In genomic region chr11:8107642-8108041, GRCh38 we compare ENCODE assay signal across 22 cellular contexts. TPM values are rescaled to one million over a fixed set of nuclear protein-coding genes. Genes with fewer than 3 reads are reported as not detected.
A peak's percentile ranks its signal among the peaks of the same experiment; 100 is the strongest.
DNase-seq lines count a peak whose midpoint lies in the region; ATAC-seq and TF ChIP-seq lines count a peak whose summit lies in the region.
"Had no signal": no experiment of that assay in that cellular context is flagged by ENCODE, and none has a peak within 500 bp of the region (broad histone marks: within the 10 kb centered on the region; RNA-seq: fewer than 3 reads in every experiment).

No MANE protein-coding gene starts in this region.

- no peaks in the 10 kb centered on the region for H3K9me3 Mint-ChIP-seq in endothelial cell (ENCODE audit: unreplicated experiment)
- H3K9me3 Mint-ChIP-seq in activated T-cell treated with anti-CD3 and anti-CD28 coated beads, Interleukin-2, amount 50 U/mL, for 4 hours, result no peaks in the 10 kb centered on the region
- H3K9me3 Mint-ChIP-seq: CD14-positive monocyte; CD4-positive, alpha-beta T cell; CD8-positive, alpha-beta memory T cell; HFFc6 had no signal

- H3K4me1 ChIP-seq in gastrocnemius medialis (peaks cover 35 to 44% of the 10 kb centered on the region in 2 donors), trophoblast cell (ENCODE audit: control insufficient read depth in 1 of 2, insufficient read depth in 2 of 2, low read length in 2 of 2) (no peaks in the 10 kb centered on the region)
- H3K4me1 ChIP-seq: A549; BE2C; BLaER1 treated with 17β-estradiol and CSF1 and Interleukin-3, amounts not matched to agents 10 nM and 100 nM; HAP-1 had no signal

- H3K9me3 ChIP-seq in gastrocnemius medialis (no peaks in the 10 kb centered on the region), trophoblast cell (ENCODE audit: insufficient read depth, low read depth, low read length) (no peaks in the 10 kb centered on the region)
- H3K9me3 ChIP-seq: A549; BE2C; BLaER1 treated with 17β-estradiol and CSF1 and Interleukin-3, amounts not matched to agents 10 nM and 100 nM; HAP-1 had no signal

- no peak overlapping the region for H3K18ac ChIP-seq in trophoblast cell (ENCODE audit: low read length)

- peak overlapping the region; percentile 32 for H3K27ac ChIP-seq in angular gyrus (ENCODE audit: low read depth, low read length)
- H3K27ac ChIP-seq in gastrocnemius medialis, result peak overlapping the region; percentile 5 to 70 (median 63)
- no peak overlapping the region for H3K27ac ChIP-seq in trophoblast cell (ENCODE audit: low read depth, low read length)
- H3K27ac ChIP-seq: A549; BLaER1 treated with 17β-estradiol and CSF1 and Interleukin-3, amounts not matched to agents 10 nM and 100 nM had no signal

- no peaks in the 10 kb centered on the region for H3K79me1 ChIP-seq in trophoblast cell (ENCODE audit: low read length)

- no CpG with 5 or more reads among the region's 5 CpGs for WGBS in trophoblast cell (ENCODE audit: extremely low coverage, insufficient coverage, insufficient read length)

- H2BK12ac ChIP-seq in trophoblast cell (ENCODE audit: low read length), result no peak overlapping the region

- intact Hi-C loops in gastrocnemius medialis (cut with DNase I; ENCODE audit: low total_unique reads), result no loop called here

- no peaks in the 10 kb centered on the region for H3K27me3 Mint-ChIP-seq in endothelial cell (ENCODE audit: unreplicated experiment)
- no peaks in the 10 kb centered on the region for H3K27me3 Mint-ChIP-seq in activated T-cell treated with anti-CD3 and anti-CD28 coated beads, Interleukin-2, amount 50 U/mL, for 4 hours (ENCODE audit: low read depth)
- H3K27me3 Mint-ChIP-seq: CD4-positive, alpha-beta T cell; CD8-positive, alpha-beta memory T cell had no signal

- H2BK5ac ChIP-seq in trophoblast cell (ENCODE audit: low read depth, low read length, poor library complexity), result no peak overlapping the region

- H3K27ac Mint-ChIP-seq in endothelial cell (ENCODE audit: unreplicated experiment), result peak overlapping the region; percentile 68
- H3K27ac Mint-ChIP-seq: CD14-positive monocyte; CD4-positive, alpha-beta T cell; HFFc6 had no signal

- H3K4me1 Mint-ChIP-seq in endothelial cell (ENCODE audit: unreplicated experiment), result peaks cover 9% of the 10 kb centered on the region
- no peaks in the 10 kb centered on the region for H3K4me1 Mint-ChIP-seq in activated T-cell treated with anti-CD3 and anti-CD28 coated beads, Interleukin-2, amount 50 U/mL, for 4 hours (ENCODE audit: low read depth)
- H3K4me1 Mint-ChIP-seq: CD14-positive monocyte; CD8-positive, alpha-beta memory T cell had no signal

- H3K79me2 ChIP-seq in trophoblast cell (ENCODE audit: control insufficient read depth, insufficient read depth, low read length, poor library complexity), result no peaks in the 10 kb centered on the region

- H3K4ac ChIP-seq in trophoblast cell (ENCODE audit: low read depth, low read length), result no peak overlapping the region

- peak overlapping the region in 1 of 4 donors; percentile 2 for H3K4me3 ChIP-seq in gastrocnemius medialis
- no peak overlapping the region for H3K4me3 ChIP-seq in trophoblast cell (ENCODE audit: low read depth, low read length)
- H3K4me3 ChIP-seq: A549; BLaER1 treated with 17β-estradiol and CSF1 and Interleukin-3, amounts not matched to agents 10 nM and 100 nM; HAP-1 had no signal

- H4K8ac ChIP-seq in trophoblast cell (ENCODE audit: low read depth, low read length), result no peak overlapping the region

- H3K4me2 ChIP-seq in trophoblast cell (ENCODE audit: low read length), result no peak overlapping the region
- H3K4me2 ChIP-seq: A549; BLaER1 treated with 17β-estradiol and CSF1 and Interleukin-3, amounts not matched to agents 10 nM and 100 nM had no signal

- in situ Hi-C loops in gastrocnemius medialis (cut with MboI; ENCODE audit: low sequenced_read_pairs in 4 of 4), result loop anchor here in 2 of 4 donors (10.0 kb wide), 2 partner anchors 73 to 213 kb away; no protein-coding TSS in a partner anchor

- no peaks in the 10 kb centered on the region for H3K27me3 ChIP-seq in gastrocnemius medialis
- no peaks in the 10 kb centered on the region for H3K27me3 ChIP-seq in trophoblast cell (ENCODE audit: insufficient read depth, low read length)
- H3K27me3 ChIP-seq: BE2C; BLaER1 treated with 17β-estradiol and CSF1 and Interleukin-3, amounts not matched to agents 10 nM and 100 nM had no signal

- H3K14ac ChIP-seq in trophoblast cell (ENCODE audit: low read length), result no peak overlapping the region

- no peak overlapping the region for H3K23ac ChIP-seq in trophoblast cell (ENCODE audit: low read length)

- no peaks in the 10 kb centered on the region for H3K36me3 ChIP-seq in gastrocnemius medialis
- H3K36me3 ChIP-seq in trophoblast cell (ENCODE audit: control insufficient read depth in 1 of 2, insufficient read depth in 2 of 2, low read length in 2 of 2), result peaks cover 0 to 3% of the 10 kb centered on the region in 2 experiments

- H2BK120ac ChIP-seq in trophoblast cell (ENCODE audit: insufficient read depth, low read length, poor library complexity), result no peak overlapping the region

- ATAC-seq in gastrocnemius medialis, result peak; percentile 79 to 86
- no peak for ATAC-seq in activated T-cell treated with anti-CD3 and anti-CD28 coated beads, Interleukin-2, amount 50 U/mL, for 4 hours
- ATAC-seq: A549 had no signal

- no peak overlapping the region for H4K91ac ChIP-seq in trophoblast cell (ENCODE audit: low read depth, low read length)

- no peak overlapping the region for H2AK5ac ChIP-seq in trophoblast cell (ENCODE audit: low read length)

- H4K12ac ChIP-seq in trophoblast cell (ENCODE audit: low read depth, low read length), result no peak overlapping the region

- no peak overlapping the region for H3K4me3 Mint-ChIP-seq in endothelial cell (ENCODE audit: unreplicated experiment)
- H3K4me3 Mint-ChIP-seq in activated T-cell treated with anti-CD3 and anti-CD28 coated beads, Interleukin-2, amount 50 U/mL, for 4 hours, result no peak overlapping the region
- H3K4me3 Mint-ChIP-seq: CD14-positive monocyte; CD4-positive, alpha-beta T cell; CD8-positive, alpha-beta memory T cell; HFFc6 had no signal

- H3K9ac ChIP-seq in trophoblast cell (ENCODE audit: low read length), result no peak overlapping the region
- H3K9ac ChIP-seq: BLaER1 treated with 17β-estradiol and CSF1 and Interleukin-3, amounts not matched to agents 10 nM and 100 nM had no signal

- no peaks in the 10 kb centered on the region for H3K36me3 Mint-ChIP-seq in endothelial cell (ENCODE audit: low read depth, unreplicated experiment)
- H3K36me3 Mint-ChIP-seq in activated T-cell treated with anti-CD3 and anti-CD28 coated beads, Interleukin-2, amount 50 U/mL, for 4 hours (ENCODE audit: insufficient read depth), result peaks cover 13% of the 10 kb centered on the region
- H3K36me3 Mint-ChIP-seq: CD14-positive monocyte had no signal

- DNase-seq in endothelial cell (ENCODE audit: low spot score), result no peak
- DNase-seq in gastrocnemius medialis, result peak; percentile 48 to 67
- no peak for DNase-seq in trophoblast cell
- no peak for DNase-seq in activated T-cell treated with anti-CD3 and anti-CD28 coated beads, Interleukin-2, amount 50 U/mL, for 4 hours
- DNase-seq in GM03348 (ENCODE audit: low spot score), result no peak
- DNase-seq: 8988T; ACHN; AML-193; BE2C; CD4-positive, alpha-beta T cell; CD8-positive, alpha-beta memory T cell; DMS 273 treated with DMSO at 0.1 percent for 48 hours; DMS79; EL; GDM1; GOT3; HFFc6 had no signal

- TF ChIP-seq CTCF in endothelial cell (IDR thresholded peaks at IDR 0.05; ENCODE audit: unreplicated experiment), result no peak
- TF ChIP-seq CTCF in gastrocnemius medialis (IDR thresholded peaks at IDR 0.05 in 4 of 5, conservative IDR thresholded peaks at IDR 0.05 in 1 of 5), result no peak

- no peak overlapping the region for H2AFZ ChIP-seq in trophoblast cell (ENCODE audit: insufficient read depth, low read length, poor library complexity)

- no peak for TF ChIP-seq POLR2A in gastrocnemius medialis (IDR thresholded peaks at IDR 0.05)

RNA-seq across cellular contexts. Expression of gene TUB, which starts 26.6 kb away (rescaled TPM):
- 2.9 TPM for total RNA-seq in endothelial cell (ENCODE audit: unreplicated experiment)
- 1 to 10 TPM in 2 of 4 donors, under 1 TPM in 2; 0.71 to 1.2 (median 1.1) TPM for total RNA-seq in gastrocnemius medialis
- 5.3 and 5.7 TPM in 2 replicates for polyA plus RNA-seq in trophoblast cell (2013)
- total RNA-seq in activated T-cell treated with anti-CD3 and anti-CD28 coated beads, Interleukin-2, amount 50 U/mL, for 4 hours, result under 1 TPM; 0.14 to 0.43 (median 0.32) TPM
- polyA plus RNA-seq: CD14-positive monocyte; CD8-positive, alpha-beta memory T cell had no signal

Comparison
In these comparisons a context has a peak if more than half of its experiments do, and no peak if none do; other contexts are left out.
1. DNase-seq: peak in gastrocnemius medialis (2 of 2); none in endothelial cell (single experiment), trophoblast cell (0 of 2), activated T-cell treated with anti-CD3 and anti-CD28 coated beads, Interleukin-2, amount 50 U/mL, for 4 hours (single experiment) and GM03348 (single experiment).
2. ATAC-seq: peak in gastrocnemius medialis (2 of 2); none in activated T-cell treated with anti-CD3 and anti-CD28 coated beads, Interleukin-2, amount 50 U/mL, for 4 hours (0 of 2).